ENCODE assay signal across 8 cellular contexts in genomic region chr11:119094816-119095065, GRCh38. TPM values are rescaled to one million over a fixed set of nuclear protein-coding genes. Genes with fewer than 3 reads are reported as not detected.
DNase-seq lines count a peak whose midpoint lies in the region; ATAC-seq and TF ChIP-seq lines count a peak whose summit lies in the region.

No MANE protein-coding gene starts in this region.

- intact Hi-C loops in OCI-LY7 (cut with micrococcal nuclease; ENCODE audit: unreplicated experiment) = loop anchor here (1.0 to 5.0 kb wide), 6 partner anchors 27 to 302 kb away; partner anchors contain the start of genes DDX6, HYOU1, RPS25 and TRAPPC4
- intact Hi-C loops in MCF 10A (cut with micrococcal nuclease) = loop anchor here (1.0 kb wide), 2 partner anchors 103 to 229 kb away; no protein-coding TSS in a partner anchor

- H3K4me1 Mint-ChIP-seq in MCF 10A (ENCODE audit: insufficient read depth, unreplicated experiment) = peaks cover 21% of the 10 kb centered on the region

- H3K4me3 ChIP-seq in GM12875 (ENCODE audit: low read depth, low read length) (peak overlapping the region; percentile 78), OCI-LY7 (ENCODE audit: low read depth, low read length, poor library complexity, severe bottlenecking) (peak overlapping the region; percentile 81), skeletal muscle cell (ENCODE audit: low read depth, low read length) (peak overlapping the region; percentile 62)

- peaks cover 39% of the 10 kb centered on the region for H3K79me2 ChIP-seq in OCI-LY7 (ENCODE audit: insufficient read depth, low read depth, low read length)

- no peaks in the 10 kb centered on the region for H3K27me3 Mint-ChIP-seq in MCF 10A (ENCODE audit: insufficient read depth, unreplicated experiment)

- peak; percentile 79 for TF ChIP-seq CTCF in GM12875 (IDR thresholded peaks at IDR 0.05; ENCODE audit: borderline replicate concordance, insufficient read depth, low read depth, low read length)
- TF ChIP-seq CTCF in OCI-LY7 (conservative IDR thresholded peaks at IDR 0.05; ENCODE audit: low read length) = peak; percentile 68
- TF ChIP-seq CTCF in MCF 10A (IDR thresholded peaks at IDR 0.05; ENCODE audit: unreplicated experiment) = peak; percentile 57

- ATAC-seq in HG02852 (IDR thresholded peaks at IDR 0.05; ENCODE audit: unreplicated experiment) = peak; percentile 37

- peak overlapping the region; percentile 89 for H3K4me3 Mint-ChIP-seq in MCF 10A (ENCODE audit: unreplicated experiment)

- no TSS peak for BruUV-seq in OCI-LY7 (replicated peaks; lab: Mats Ljungman, UMichigan)
- no TSS peak for BruUV-seq in MCF 10A (replicated peaks; lab: Mats Ljungman, UMichigan)

- peaks cover 23% of the 10 kb centered on the region for H4K20me1 ChIP-seq in OCI-LY7 (ENCODE audit: insufficient read depth, low read length)

- H3K27ac ChIP-seq in OCI-LY7 (ENCODE audit: low read depth, low read length, poor library complexity, severe bottlenecking) = peak overlapping the region; percentile 79

- peaks cover 50% of the 10 kb centered on the region for H3K36me3 Mint-ChIP-seq in MCF 10A (ENCODE audit: insufficient read depth, unreplicated experiment)

- POLR2A ChIA-PET in OCI-LY7 (lab: Charles Lee) (interaction anchor here (0.6 to 5.4 kb wide), 7 partner anchors 10 to 102 kb away, joined by 4 to 41 read pairs (median 6); partner anchors contain the start of genes C2CD2L, HMBS and VPS11), MCF 10A (lab: Yijun Ruan, JAX) (interaction anchor here (0.6 to 5.5 kb wide), 29 partner anchors 8 to 747 kb away, joined by 3 to 59 read pairs (median 4); partner anchors contain the start of genes ABCG4, C2CD2L, CBL and CENATAC)

- H3K9me3 ChIP-seq in OCI-LY7 (ENCODE audit: low read length) = no peaks in the 10 kb centered on the region

- H3K4me1 ChIP-seq in OCI-LY7 (ENCODE audit: insufficient read depth, low read length, poor library complexity, severe bottlenecking) = peaks cover 66% of the 10 kb centered on the region

- peak overlapping the region; percentile 79 for H3K4me2 ChIP-seq in OCI-LY7 (ENCODE audit: low read length)

- H3K27ac Mint-ChIP-seq in MCF 10A (ENCODE audit: low read depth, unreplicated experiment) = peak overlapping the region; percentile 89

- DNase-seq in AG20443 (ENCODE audit: low spot score) (peak; percentile 78), OCI-LY7 (ENCODE audit: low spot score) (no peak), MCF 10A (ENCODE audit: unreplicated experiment) (peak; percentile 78), iPS-NIHi11 (ENCODE audit: low spot score) (peak; percentile 70), skeletal muscle cell (ENCODE audit: low read depth) (peak; percentile 54), NCI-H128 (lab: John Stamatoyannopoulos, UW; ENCODE audit: unreplicated experiment) (no peak)

- no peaks in the 10 kb centered on the region for H3K9me3 Mint-ChIP-seq in MCF 10A (ENCODE audit: unreplicated experiment)

- H3K9me2 ChIP-seq in OCI-LY7 (ENCODE audit: insufficient read depth, low read length) = no peaks in the 10 kb centered on the region

- H2AFZ ChIP-seq in OCI-LY7 (ENCODE audit: low read length) = no peak overlapping the region

- CTCF ChIA-PET in OCI-LY7 (lab: Charles Lee; ENCODE audit: unreplicated experiment) = no interaction called here
- CTCF ChIA-PET in MCF 10A (lab: Yijun Ruan, JAX) = interaction anchor here (0.6 to 3.3 kb wide), 13 partner anchors 9 to 380 kb away, joined by 3 to 19 read pairs (median 5); partner anchors contain the start of genes C2CD2L, HMBS and HYOU1

- H3K36me3 ChIP-seq in OCI-LY7 (ENCODE audit: insufficient read depth, low read length) = peaks cover 77% of the 10 kb centered on the region

RNA-seq across cellular contexts. Expression of gene DPAGT1, which starts 6.9 kb away (rescaled TPM):
- total RNA-seq in OCI-LY7 (2014; rRNA removed; shearing (Covaris generic)) = 31.7 and 35.8 TPM in 2 replicates
- 72.4 and 83.4 TPM in 2 replicates for total RNA-seq in OCI-LY7 (2022)
- 55.6 and 58.8 TPM in 2 replicates for total RNA-seq in MCF 10A (2022)

RNA-seq across cellular contexts. Expression of gene HMBS, which starts 10.1 kb away (rescaled TPM):
- total RNA-seq in OCI-LY7 (2014; rRNA removed; shearing (Covaris generic)) = 12.1 and 12.2 TPM in 2 replicates
- total RNA-seq in OCI-LY7 (2022) (49.6 and 50.0 TPM in 2 replicates), MCF 10A (2022) (38.4 and 51.3 TPM in 2 replicates)

RNA-seq across cellular contexts. Expression of gene C2CD2L, which starts 12.4 kb away (rescaled TPM):
- total RNA-seq in OCI-LY7 (2014; rRNA removed; shearing (Covaris generic)) = 6.5 and 10.6 TPM in 2 replicates
- total RNA-seq in OCI-LY7 (2022) (19.0 and 19.9 TPM in 2 replicates), MCF 10A (2022) (13.5 and 15.4 TPM in 2 replicates)

RNA-seq across cellular contexts. Expression of gene HINFP, which starts 26.6 kb away (rescaled TPM):
- total RNA-seq in OCI-LY7 (2014; rRNA removed; shearing (Covaris generic)) = 18.2 and 27.7 TPM in 2 replicates
- total RNA-seq in OCI-LY7 (2022) (29.6 and 30.8 TPM in 2 replicates), MCF 10A (2022) (23.4 and 26.2 TPM in 2 replicates)

RNA-seq across cellular contexts. Expression of gene VPS11, which starts 27.1 kb away (rescaled TPM):
- total RNA-seq in OCI-LY7 (2014; rRNA removed; shearing (Covaris generic)) = 32.2 and 46.1 TPM in 2 replicates
- 23.3 and 25.7 TPM in 2 replicates for total RNA-seq in OCI-LY7 (2022)
- 16.2 and 21.8 TPM in 2 replicates for total RNA-seq in MCF 10A (2022)

Comparison
In these comparisons a context has a peak if more than half of its experiments do, and no peak if none do; other contexts are left out.
1. DNase-seq: peak in AG20443 (single experiment), MCF 10A (single experiment), iPS-NIHi11 (single experiment) and skeletal muscle cell (single experiment); none in OCI-LY7 (single experiment) and NCI-H128 (single experiment).
2. Peak in every context shown above with its lines, with median percentiles within 50 percentile points of each other: H3K4me3 ChIP-seq and CTCF ChIP-seq.